ENCODE assay signal across 17 cellular contexts in genomic region chr1:91053630-91054029, GRCh38.
"Had no signal": no experiment of that assay in that cellular context is flagged by ENCODE, and none has a peak within 500 bp of the region (broad histone marks: within the 10 kb centered on the region; RNA-seq: fewer than 3 reads in every experiment).

No MANE protein-coding gene starts in this region.

- H3K36me3 Mint-ChIP-seq: activated naive CD4-positive, alpha-beta T cell treated with anti-CD3 and anti-CD28 coated beads, Interleukin-2, amount 50 U/mL, for 24 hours; immature natural killer cell; type B pancreatic cell had no signal

- H3K27me3 ChIP-seq: ascending aorta, gastroesophageal sphincter, suprapubic skin had no signal

- H3K27ac ChIP-seq: ascending aorta, gastroesophageal sphincter, heart right ventricle, left ventricle myocardium inferior, suprapubic skin, WERI-Rb-1 had no signal

- H3K9me3 Mint-ChIP-seq: activated naive CD4-positive, alpha-beta T cell treated with anti-CD3 and anti-CD28 coated beads, Interleukin-2, amount 50 U/mL, for 24 hours; central memory CD8-positive, alpha-beta T cell; immature natural killer cell; stimulated activated naive CD8-positive, alpha-beta T cell treated with anti-CD3 and anti-CD28 coated beads, Interleukin-15, Interleukin-2, amounts not matched to agents 100 ng/mL and 50 ng/mL, for 24 hours; type B pancreatic cell had no signal

- H3K9me3 ChIP-seq: ascending aorta, gastroesophageal sphincter, heart right ventricle, left ventricle myocardium inferior, suprapubic skin had no signal

- H3K4me1 Mint-ChIP-seq: activated naive CD4-positive, alpha-beta T cell treated with anti-CD3 and anti-CD28 coated beads, Interleukin-2, amount 50 U/mL, for 24 hours; central memory CD8-positive, alpha-beta T cell; immature natural killer cell had no signal

- ATAC-seq: gastroesophageal sphincter, heart right ventricle had no signal

- H3K27me3 Mint-ChIP-seq: activated naive CD4-positive, alpha-beta T cell treated with anti-CD3 and anti-CD28 coated beads, Interleukin-2, amount 50 U/mL, for 24 hours; central memory CD8-positive, alpha-beta T cell; progenitor cell of endocrine pancreas; type B pancreatic cell had no signal

- H3K4me1 ChIP-seq: ascending aorta, gastroesophageal sphincter, heart right ventricle, left ventricle myocardium inferior, suprapubic skin had no signal

- DNase-seq: activated CD4-positive, alpha-beta T cell treated with anti-CD3 and anti-CD28 coated beads, Interleukin-2, amount 50 U/mL, for 48 hours; activated gamma-delta T cell; cortex of kidney; heart right ventricle; immature natural killer cell; kidney glomerular epithelial cell; left ventricle myocardium inferior; stimulated activated CD4-positive, alpha-beta T cell treated with anti-CD3 and anti-CD28 coated beads, Interleukin-2, amount 100 ng/mL, for 24 hours; WERI-Rb-1 had no signal

- H3K4me3 ChIP-seq: ascending aorta, gastroesophageal sphincter, heart right ventricle, left ventricle myocardium inferior, suprapubic skin had no signal

- H3K27ac Mint-ChIP-seq: activated naive CD4-positive, alpha-beta T cell treated with anti-CD3 and anti-CD28 coated beads, Interleukin-2, amount 50 U/mL, for 24 hours; immature natural killer cell; progenitor cell of endocrine pancreas; stimulated activated naive CD8-positive, alpha-beta T cell treated with anti-CD3 and anti-CD28 coated beads, Interleukin-15, Interleukin-2, amounts not matched to agents 100 ng/mL and 50 ng/mL, for 24 hours; type B pancreatic cell had no signal

- H3K36me3 ChIP-seq: ascending aorta, gastroesophageal sphincter, heart right ventricle, left ventricle myocardium inferior, suprapubic skin, WERI-Rb-1 had no signal

- H3K4me3 Mint-ChIP-seq: activated naive CD4-positive, alpha-beta T cell treated with anti-CD3 and anti-CD28 coated beads, Interleukin-2, amount 50 U/mL, for 24 hours; central memory CD8-positive, alpha-beta T cell; immature natural killer cell; stimulated activated naive CD8-positive, alpha-beta T cell treated with anti-CD3 and anti-CD28 coated beads, Interleukin-15, Interleukin-2, amounts not matched to agents 100 ng/mL and 50 ng/mL, for 24 hours; type B pancreatic cell had no signal
